8 cellular contexts compared by ENCODE assay signal in genomic region chr20:38962044-38962897, GRCh38. TPM values are rescaled to one million over a fixed set of nuclear protein-coding genes. Genes with fewer than 3 reads are reported as not detected.
DNase-seq lines count a peak whose midpoint lies in the region; ATAC-seq and TF ChIP-seq lines count a peak whose summit lies in the region.

DHX35 (plus strand) TSS chr20:38962344; CDS start chr20:38962368, 24 bp downstream.

- H3K36me3 ChIP-seq in left ventricle myocardium inferior (peaks cover 2% of the 10 kb centered on the region), prostate gland (no peaks in the 10 kb centered on the region), urinary bladder (ENCODE audit: insufficient read depth) (no peaks in the 10 kb centered on the region)

- H3K4me1 Mint-ChIP-seq in T-helper 1 cell treated with Interleukin-12 subunit alpha and Interleukin-12 subunit beta and Interleukin-4 antibody, amounts not matched to agents 30 μg/mL and 1 μg/mL, for 36 hours (ENCODE audit: low read depth) = peaks cover 26% of the 10 kb centered on the region

- H3K27me3 Mint-ChIP-seq in T-helper 1 cell treated with Interleukin-12 subunit alpha and Interleukin-12 subunit beta and Interleukin-4 antibody, amounts not matched to agents 30 μg/mL and 1 μg/mL, for 36 hours (ENCODE audit: low read depth) = no peaks in the 10 kb centered on the region

- H3K27ac Mint-ChIP-seq in T-helper 1 cell treated with Interleukin-12 subunit alpha and Interleukin-12 subunit beta and Interleukin-4 antibody, amounts not matched to agents 30 μg/mL and 1 μg/mL, for 36 hours = peak within 1 kb of the TSS; percentile 94

- peak; percentile 48 for TF ChIP-seq POLR2A in prostate gland (IDR thresholded peaks at IDR 0.05)

- H3K4me1 ChIP-seq in left ventricle myocardium inferior = peaks cover 39% of the 10 kb centered on the region
- H3K4me1 ChIP-seq in prostate gland (replicated peaks) = peaks cover 5% of the 10 kb centered on the region
- H3K4me1 ChIP-seq in urinary bladder (ENCODE audit: insufficient read depth) = no peaks in the 10 kb centered on the region

- H3K27me3 ChIP-seq in left ventricle myocardium inferior (ENCODE audit: low read depth) (no peaks in the 10 kb centered on the region), prostate gland (replicated peaks; ENCODE audit: insufficient read depth) (no peaks in the 10 kb centered on the region)

- no peaks in the 10 kb centered on the region for H3K9me3 ChIP-seq in left ventricle myocardium inferior (replicated peaks)
- H3K9me3 ChIP-seq in prostate gland = no peaks in the 10 kb centered on the region

- WGBS in prostate gland = under 1% methylated on average over 46 of the region's 70 CpGs
- WGBS in urinary bladder = under 1% methylated on average over 70 of the region's 70 CpGs

- H3K27ac ChIP-seq in left ventricle myocardium inferior (replicated peaks) = peak within 1 kb of the TSS; percentile 97
- peak within 1 kb of the TSS; percentile 79 to 86 for H3K27ac ChIP-seq in prostate gland
- peak within 1 kb of the TSS; percentile 85 for H3K27ac ChIP-seq in urinary bladder (ENCODE audit: low read depth)

- H3K9me3 Mint-ChIP-seq in T-helper 1 cell treated with Interleukin-12 subunit alpha and Interleukin-12 subunit beta and Interleukin-4 antibody, amounts not matched to agents 30 μg/mL and 1 μg/mL, for 36 hours = no peaks in the 10 kb centered on the region

- intact Hi-C loops in left ventricle myocardium inferior (cut with micrococcal nuclease) = no loop called here
- intact Hi-C loops in prostate gland (cut with DNase I) = loop anchor here (5.0 kb wide), 2 partner anchors 35 to 85 kb away; partner anchors contain the start of gene FAM83D

- ATAC-seq in HG02870 (IDR thresholded peaks at IDR 0.05; ENCODE audit: unreplicated experiment) = peak; percentile 97

- in situ Hi-C loops in GM13976 (cut with MboI; ENCODE audit: low sequenced_read_pairs, unreplicated experiment) = no loop called here

- peak; percentile 100 for DNase-seq in GM13976 (ENCODE audit: low spot score)
- DNase-seq in NCI-H146 treated with DMSO at 0.1 percent for 48 hours (lab: John Stamatoyannopoulos, UW; ENCODE audit: unreplicated experiment) = peak; percentile 93
- peak; percentile 90 for DNase-seq in amniotic stem cell (lab: John Stamatoyannopoulos, UW)
- DNase-seq in left ventricle myocardium inferior = peak; percentile 99
- DNase-seq in prostate gland (ENCODE audit: low spot score) = peak; percentile 98

- peaks cover 12% of the 10 kb centered on the region for H3K36me3 Mint-ChIP-seq in T-helper 1 cell treated with Interleukin-12 subunit alpha and Interleukin-12 subunit beta and Interleukin-4 antibody, amounts not matched to agents 30 μg/mL and 1 μg/mL, for 36 hours (ENCODE audit: low read depth)

- peak; percentile 34 for TF ChIP-seq CTCF in GM13976 (IDR thresholded peaks at IDR 0.05; ENCODE audit: borderline replicate concordance, control extremely low read depth, extremely low read depth, insufficient read depth, missing control alignments)
- peak; percentile 47 for TF ChIP-seq CTCF in left ventricle myocardium inferior (IDR thresholded peaks at IDR 0.05; ENCODE audit: borderline replicate concordance)
- peak in 2 of 4 experiments; percentile 34 to 35 for TF ChIP-seq CTCF in prostate gland (IDR thresholded peaks at IDR 0.05)

- H3K4me3 Mint-ChIP-seq in T-helper 1 cell treated with Interleukin-12 subunit alpha and Interleukin-12 subunit beta and Interleukin-4 antibody, amounts not matched to agents 30 μg/mL and 1 μg/mL, for 36 hours = peak within 1 kb of the TSS; percentile 92

- H3K4me3 ChIP-seq in left ventricle myocardium inferior = peak within 1 kb of the TSS; percentile 99
- H3K4me3 ChIP-seq in prostate gland = peak within 1 kb of the TSS; percentile 66 to 91
- H3K4me3 ChIP-seq in urinary bladder (ENCODE audit: low read depth, low read length) = peak within 1 kb of the TSS; percentile 90

RNA-seq across cellular contexts. Expression of gene DHX35, which starts in this region (rescaled TPM):
- total RNA-seq in left ventricle myocardium inferior (15.8 TPM), prostate gland (10 to 100 TPM; 12.8 to 15.6 TPM), urinary bladder (15.3 TPM)
- 13.4 TPM for polyA plus RNA-seq in urinary bladder

Comparison
In these comparisons a context has a peak if more than half of its experiments do, and no peak if none do; other contexts are left out.
1. Peak in every context shown above with its lines: DNase-seq, ATAC-seq, H3K4me3 ChIP-seq and H3K27ac ChIP-seq.